ENCODE assay signal across 8 cellular contexts in the genomic region with DNA sequence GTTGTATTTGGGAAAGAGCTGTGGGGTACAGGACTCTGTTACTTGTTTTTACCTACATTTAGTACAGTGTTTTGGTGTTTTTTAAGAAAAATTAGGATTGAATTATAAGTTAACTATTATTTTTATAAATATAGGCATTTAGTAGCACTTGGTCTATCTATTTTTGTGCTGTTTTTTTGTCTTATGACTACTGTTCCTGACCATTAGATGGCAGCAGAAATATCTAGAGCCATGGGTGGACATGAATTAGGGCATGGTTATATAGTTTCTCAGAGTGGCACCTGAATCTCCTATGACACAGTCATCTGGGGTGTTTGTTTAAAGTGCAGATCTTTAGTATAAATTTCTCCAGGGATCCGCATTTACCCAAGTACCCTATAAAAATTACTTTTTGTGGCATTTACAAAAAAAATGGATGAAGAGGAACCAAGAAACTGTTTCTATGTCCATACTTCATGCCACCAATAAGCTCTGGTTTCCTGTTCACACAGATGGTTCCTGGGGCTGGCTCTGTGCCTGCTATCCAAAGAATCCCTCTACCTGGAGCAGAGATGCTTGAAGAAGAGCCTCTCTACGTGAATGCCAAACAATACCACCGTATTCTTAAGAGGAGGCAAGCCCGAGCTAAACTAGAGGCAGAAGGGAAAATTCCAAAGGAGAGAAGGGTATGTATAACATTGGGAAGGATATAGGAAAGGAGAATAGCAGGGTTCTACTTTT. TPM values are rescaled to one million over a fixed set of nuclear protein-coding genes. Genes with fewer than 3 reads are reported as not detected.
DNase-seq lines count a peak whose midpoint lies in the region; ATAC-seq and TF ChIP-seq lines count a peak whose summit lies in the region.

No MANE protein-coding gene starts in this region.

- POLR2A ChIA-PET in A673 (lab: Charles Lee; ENCODE audit: low non-redundant PET), result no interaction called here

- peaks cover 85% of the 10 kb centered on the region for H3K36me3 ChIP-seq in A673 (ENCODE audit: insufficient read depth, low read length, poor library complexity, severe bottlenecking)

- intact Hi-C loops in A673 (cut with micrococcal nuclease; ENCODE audit: unreplicated experiment), result loop anchor here (2.0 kb wide), 1 partner anchor 226 kb away; no protein-coding TSS in a partner anchor
- intact Hi-C loops in cardiac septum (cut with DNase I), result no loop called here

- BruUV-seq in A673 (replicated peaks; lab: Mats Ljungman, UMichigan), result no TSS peak

- H3K4me1 ChIP-seq in A673 (ENCODE audit: insufficient read depth, low read length, poor library complexity, severe bottlenecking), result no peaks in the 10 kb centered on the region

- no peak overlapping the region for H3K27ac ChIP-seq in A673 (ENCODE audit: low read depth, low read length, poor library complexity, severe bottlenecking)

- H3K27me3 ChIP-seq in A673 (replicated peaks; ENCODE audit: insufficient read depth, low read depth, low read length, poor library complexity), result no peaks in the 10 kb centered on the region

- CTCF ChIA-PET in A673 (lab: Charles Lee), result interaction anchor here (1.4 kb wide), 1 partner anchor 90 kb away, joined by 5 read pairs; no protein-coding TSS in a partner anchor

- ATAC-seq in GM21825 (IDR thresholded peaks at IDR 0.05; ENCODE audit: unreplicated experiment), result no peak

- H3K4me3 ChIP-seq in A673 (ENCODE audit: low read depth, low read length, poor library complexity, severe bottlenecking), result no peak overlapping the region

- no peak for TF ChIP-seq POLR2A in erythroblast (IDR thresholded peaks at IDR 0.05; ENCODE audit: low read length)

- peak; percentile 37 for DNase-seq in A673 (ENCODE audit: low spot score)
- peak; percentile 20 for DNase-seq in EL
- DNase-seq in NCI-H748 (lab: John Stamatoyannopoulos, UW; ENCODE audit: unreplicated experiment), result peak; percentile 34
- DNase-seq in erythroblast (lab: John Stamatoyannopoulos, UW), result peak; percentile 29 to 47
- DNase-seq in NCI-H1694 treated with DMSO at 0.1 percent for 48 hours (lab: John Stamatoyannopoulos, UW), result no peak
- DNase-seq in cardiac septum (ENCODE audit: low spot score), result no peak
- no peak for DNase-seq in C1 segment of cervical spinal cord (lab: John Stamatoyannopoulos, UW)

- TF ChIP-seq CTCF in A673 (conservative IDR thresholded peaks at IDR 0.05; ENCODE audit: low read depth, low read length), result peak; percentile 54; the same call in 1 of the 2 replicates

- no peaks in the 10 kb centered on the region for H3K9me3 ChIP-seq in A673 (ENCODE audit: low read depth, low read length, poor library complexity, severe bottlenecking)

RNA-seq across cellular contexts. Expression of gene NFYA, which starts 19.8 kb away (rescaled TPM):
- 38.8 and 45.4 TPM in 2 replicates for total RNA-seq in A673 (2021)
- total RNA-seq in cardiac septum, result 12.9 TPM

RNA-seq across cellular contexts. Expression of gene OARD1, which starts 20.4 kb away (rescaled TPM):
- 27.3 and 30.4 TPM in 2 replicates for total RNA-seq in A673 (2021)
- 15.4 TPM for total RNA-seq in cardiac septum

RNA-seq across cellular contexts. Expression of gene APOBEC2, which starts 39.6 kb away (rescaled TPM):
- total RNA-seq in A673 (2021), result not detected in 2 replicates
- total RNA-seq in cardiac septum, result 174 TPM

RNA-seq across cellular contexts. Expression of gene TSPO2, which starts 50.3 kb away (rescaled TPM):
- total RNA-seq in A673 (2021) (not detected in 2 replicates), cardiac septum (not detected)

RNA-seq across cellular contexts. Expression of gene UNC5CL, which starts 53.6 kb away (rescaled TPM):
- total RNA-seq in A673 (2021) (0.41 and 1.2 TPM in 2 replicates), cardiac septum (1.0 TPM)

Comparison
In these comparisons a context has a peak if more than half of its experiments do, and no peak if none do; other contexts are left out.
1. DNase-seq: peak in A673 (single experiment), EL (single experiment), NCI-H748 (single experiment) and erythroblast (2 of 2); none in NCI-H1694 treated with DMSO at 0.1 percent for 48 hours (single experiment), cardiac septum (single experiment) and C1 segment of cervical spinal cord (0 of 14).
2. RNA of gene APOBEC2, which starts 39.6 kb away (total RNA-seq): 174 TPM in cardiac septum (single experiment); not detected in A673; every median in the first group is over 100 times any median in the second.